ENCODE assay signal across 36 cellular contexts in genomic region chr16:7380907-7381306, GRCh38. TPM values are rescaled to one million over a fixed set of nuclear protein-coding genes. Genes with fewer than 3 reads are reported as not detected.
"Had no signal": no experiment of that assay in that cellular context is flagged by ENCODE, and none has a peak within 500 bp of the region (broad histone marks: within the 10 kb centered on the region; RNA-seq: fewer than 3 reads in every experiment).

No MANE protein-coding gene starts in this region.

- DNase-seq: activated B cell treated with CpG ODN at 0.5 μM for 24 hours; activated CD4-positive, alpha-beta memory T cell treated with anti-CD3 and anti-CD28 coated beads for 36 hours; activated CD4-positive, alpha-beta T cell treated with anti-CD3 and anti-CD28 coated beads for 4 hours; activated CD4-positive, alpha-beta T cell treated with anti-CD3 and anti-CD28 coated beads, Interleukin-2, amount 10 ng/mL, durations not matched to agents 24 days and 14 days; activated CD4-positive, alpha-beta T cell treated with anti-CD3 and anti-CD28 coated beads, Interleukin-2, amount 50 U/mL, for 1 hour; activated CD4-positive, alpha-beta T cell treated with anti-CD3 and anti-CD28 coated beads, Interleukin-2, amount 50 U/mL, for 4 hours; activated CD4-positive, CD25-positive, alpha-beta regulatory T cell treated with anti-CD3 and anti-CD28 coated beads, Interleukin-2, amount 50 U/mL, for 72 hours; activated CD8-positive, alpha-beta memory T cell treated with anti-CD3 and anti-CD28 coated beads, Interleukin-2, amount 50 U/mL, for 4 hours; activated CD8-positive, alpha-beta T cell treated with anti-CD3 and anti-CD28 coated beads for 36 hours; activated effector memory CD4-positive, alpha-beta T cell treated with anti-CD3 and anti-CD28 coated beads, Interleukin-2, amount 50 U/mL, for 16 hours; activated gamma-delta T cell treated with Interleukin-2 at 50 U/mL for 16 hours; activated naive CD4-positive, alpha-beta T cell; activated naive CD4-positive, alpha-beta T cell treated with anti-CD3 and anti-CD28 coated beads for 36 hours; activated naive CD4-positive, alpha-beta T cell treated with anti-CD3 and anti-CD28 coated beads, Interleukin-2, amount 50 U/mL, for 16 hours; activated naive CD8-positive, alpha-beta T cell treated with anti-CD3 and anti-CD28 coated beads for 36 hours; activated T-cell treated with anti-CD3 and anti-CD28 coated beads for 4 hours; activated T-cell treated with anti-CD3 and anti-CD28 coated beads, Interleukin-2, amount 50 U/mL, for 1 hour; activated T-cell treated with anti-CD3 and anti-CD28 coated beads, Interleukin-2, amount 50 U/mL, for 4 hours; activated T-cell treated with anti-CD3 and anti-CD28 coated beads, Interleukin-2, amount 50 U/mL, for 72 hours; adrenal gland; amniotic stem cell; aorta; body of pancreas; brain microvascular endothelial cell; T-helper 1 cell; T-helper 2 cell; T-helper 9 cell had no signal

- H3K27me3 ChIP-seq: adrenal gland, brain microvascular endothelial cell, breast epithelium had no signal

- H3K36me3 ChIP-seq: adrenal gland, brain microvascular endothelial cell, breast epithelium had no signal

- H3K4me3 Mint-ChIP-seq: activated B cell treated with CpG ODN at 0.5 μM for 24 hours; activated CD4-positive, alpha-beta memory T cell treated with anti-CD3 and anti-CD28 coated beads for 36 hours; activated CD4-positive, alpha-beta T cell treated with anti-CD3 and anti-CD28 coated beads, Interleukin-2, amount 10 ng/mL, durations not matched to agents 24 days and 14 days; activated CD8-positive, alpha-beta T cell treated with anti-CD3 and anti-CD28 coated beads for 36 hours; activated naive CD4-positive, alpha-beta T cell treated with anti-CD3 and anti-CD28 coated beads for 36 hours; activated naive CD8-positive, alpha-beta T cell treated with anti-CD3 and anti-CD28 coated beads for 36 hours; activated T-cell treated with anti-CD3 and anti-CD28 coated beads, Interleukin-2, amount 50 U/mL, for 4 hours; activated T-cell treated with anti-CD3 and anti-CD28 coated beads, Interleukin-2, amount 50 U/mL, for 72 hours; activated T-helper 1 cell treated with anti-CD3 and anti-CD28 coated beads, Interleukin-12 subunit alpha, Interleukin-12 subunit beta, Interleukin-2, Interleukin-4 antibody, amounts not matched to agents 30 ng/mL and 10 ng/mL and 1 ng/mL, durations not matched to agents 14 hours and 24 hours and 36 hours; activated T-helper 17 cell treated with anti-CD3 and anti-CD28 coated beads, Interleukin-2, amount 50 U/mL, for 72 hours; central memory CD8-positive, alpha-beta T cell; T-helper 1 cell treated with Interleukin-12 subunit alpha and Interleukin-12 subunit beta and Interleukin-4 antibody, amounts not matched to agents 30 μg/mL and 1 μg/mL, for 36 hours; T-helper 2 cell treated with Interferon-gamma antibody and Interleukin-4, amounts not matched to agents 5 μg/mL and 100 μg/mL, for 36 hours had no signal

- H3K9me3 ChIP-seq: adrenal gland, body of pancreas, breast epithelium had no signal

- H3K4me1 ChIP-seq: adrenal gland, body of pancreas, breast epithelium had no signal

- H3K27me3 Mint-ChIP-seq: activated B cell treated with CpG ODN at 0.5 μM for 24 hours; activated CD4-positive, alpha-beta memory T cell treated with anti-CD3 and anti-CD28 coated beads for 36 hours; activated CD4-positive, alpha-beta T cell treated with anti-CD3 and anti-CD28 coated beads, Interleukin-2, amount 10 ng/mL, durations not matched to agents 24 days and 14 days; activated CD8-positive, alpha-beta T cell treated with anti-CD3 and anti-CD28 coated beads for 36 hours; activated naive CD8-positive, alpha-beta T cell treated with anti-CD3 and anti-CD28 coated beads for 36 hours; activated T-helper 17 cell treated with anti-CD3 and anti-CD28 coated beads, Interleukin-2, amount 50 U/mL, for 72 hours; central memory CD8-positive, alpha-beta T cell had no signal

- H3K4me3 ChIP-seq: adrenal gland, body of pancreas, breast epithelium had no signal

- H3K36me3 Mint-ChIP-seq: activated CD4-positive, alpha-beta memory T cell treated with anti-CD3 and anti-CD28 coated beads for 36 hours; activated naive CD8-positive, alpha-beta T cell treated with anti-CD3 and anti-CD28 coated beads for 36 hours had no signal

- H3K27ac Mint-ChIP-seq: activated B cell treated with CpG ODN at 0.5 μM for 24 hours; activated CD4-positive, alpha-beta memory T cell treated with anti-CD3 and anti-CD28 coated beads for 36 hours; activated CD4-positive, alpha-beta T cell treated with anti-CD3 and anti-CD28 coated beads, Interleukin-2, amount 10 ng/mL, durations not matched to agents 24 days and 14 days; activated CD8-positive, alpha-beta T cell treated with anti-CD3 and anti-CD28 coated beads for 36 hours; activated naive CD4-positive, alpha-beta T cell treated with anti-CD3 and anti-CD28 coated beads for 36 hours; activated naive CD4-positive, alpha-beta T cell treated with anti-CD3 and anti-CD28 coated beads, Interleukin-2, amount 50 U/mL, for 72 hours; activated naive CD8-positive, alpha-beta T cell treated with anti-CD3 and anti-CD28 coated beads for 36 hours; activated T-cell treated with anti-CD3 and anti-CD28 coated beads, Interleukin-2, amount 50 U/mL, for 72 hours; activated T-helper 1 cell treated with anti-CD3 and anti-CD28 coated beads, Interleukin-12 subunit alpha, Interleukin-12 subunit beta, Interleukin-2, Interleukin-4 antibody, amounts not matched to agents 30 ng/mL and 10 ng/mL and 1 ng/mL, durations not matched to agents 14 hours and 24 hours and 36 hours; activated T-helper 17 cell treated with anti-CD3 and anti-CD28 coated beads, Interleukin-2, amount 50 U/mL, for 72 hours; T-helper 1 cell treated with Interleukin-12 subunit alpha and Interleukin-12 subunit beta and Interleukin-4 antibody, amounts not matched to agents 30 μg/mL and 1 μg/mL, for 36 hours; T-helper 2 cell treated with Interferon-gamma antibody and Interleukin-4, amounts not matched to agents 5 μg/mL and 100 μg/mL, for 36 hours had no signal

- ATAC-seq: activated CD8-positive, alpha-beta T cell treated with anti-CD3 and anti-CD28 coated beads for 36 hours; activated naive CD4-positive, alpha-beta T cell treated with anti-CD3 and anti-CD28 coated beads, Interleukin-2, amount 50 U/mL, for 72 hours; activated T-cell treated with anti-CD3 and anti-CD28 coated beads, Interleukin-2, amount 50 U/mL, for 4 hours; activated T-cell treated with anti-CD3 and anti-CD28 coated beads, Interleukin-2, amount 50 U/mL, for 72 hours; activated T-helper 17 cell treated with anti-CD3 and anti-CD28 coated beads, Interleukin-2, amount 50 U/mL, for 72 hours; body of pancreas had no signal

- H3K4me1 Mint-ChIP-seq: activated B cell treated with CpG ODN at 0.5 μM for 24 hours; activated CD4-positive, alpha-beta T cell treated with anti-CD3 and anti-CD28 coated beads, Interleukin-2, amount 10 ng/mL, durations not matched to agents 24 days and 14 days; activated naive CD8-positive, alpha-beta T cell treated with anti-CD3 and anti-CD28 coated beads for 36 hours; activated T-helper 17 cell treated with anti-CD3 and anti-CD28 coated beads, Interleukin-2, amount 50 U/mL, for 72 hours; central memory CD8-positive, alpha-beta T cell had no signal

- H3K27ac ChIP-seq: adrenal gland, body of pancreas, brain microvascular endothelial cell, breast epithelium, VCaP had no signal

RNA-seq across cellular contexts. Expression of gene RBFOX1, which starts 48.3 kb away (rescaled TPM):
- total RNA-seq: activated B cell treated with CpG ODN at 0.5 μM for 24 hours; activated CD4-positive, alpha-beta memory T cell treated with anti-CD3 and anti-CD28 coated beads for 36 hours; activated CD4-positive, alpha-beta T cell treated with anti-CD3 and anti-CD28 coated beads, Interleukin-2, amount 10 ng/mL, durations not matched to agents 24 days and 14 days; activated CD8-positive, alpha-beta memory T cell treated with anti-CD3 and anti-CD28 coated beads for 36 hours; activated CD8-positive, alpha-beta T cell treated with anti-CD3 and anti-CD28 coated beads for 36 hours; activated naive CD4-positive, alpha-beta T cell treated with anti-CD3 and anti-CD28 coated beads for 36 hours; activated naive CD4-positive, alpha-beta T cell treated with anti-CD3 and anti-CD28 coated beads, Interleukin-2, amount 50 U/mL, for 72 hours; activated naive CD8-positive, alpha-beta T cell treated with anti-CD3 and anti-CD28 coated beads for 36 hours; activated T-cell treated with anti-CD3 and anti-CD28 coated beads, Interleukin-2, amount 50 U/mL, for 4 hours; activated T-cell treated with anti-CD3 and anti-CD28 coated beads, Interleukin-2, amount 50 U/mL, for 72 hours; activated T-helper 1 cell treated with anti-CD3 and anti-CD28 coated beads, Interleukin-12 subunit alpha, Interleukin-12 subunit beta, Interleukin-2, Interleukin-4 antibody, amounts not matched to agents 30 ng/mL and 10 ng/mL and 1 ng/mL, durations not matched to agents 14 hours and 24 hours and 36 hours; activated T-helper 17 cell treated with anti-CD3 and anti-CD28 coated beads, Interleukin-2, amount 50 U/mL, for 72 hours; aorta; body of pancreas had no signal
